20 cellular contexts compared by ENCODE assay signal in genomic region chrX:72006461-72006860, GRCh38.
"Had no signal": no experiment of that assay in that cellular context is flagged by ENCODE, and none has a peak within 500 bp of the region (broad histone marks: within the 10 kb centered on the region; RNA-seq: fewer than 3 reads in every experiment).

No MANE protein-coding gene starts in this region.

- H3K27ac Mint-ChIP-seq: immature natural killer cell, mesothelial cell of epicardium, naive B cell had no signal

- H3K9me3 ChIP-seq: esophagus muscularis mucosa, gastroesophageal sphincter, heart left ventricle, left lung, lower lobe of right lung, mucosa of descending colon had no signal

- H3K27ac ChIP-seq: dorsolateral prefrontal cortex, esophagus muscularis mucosa, foreskin keratinocyte, gastroesophageal sphincter, heart left ventricle, hepatocyte, left lung, lower lobe of right lung had no signal

- H3K27me3 ChIP-seq: esophagus muscularis mucosa, foreskin keratinocyte, gastroesophageal sphincter, hepatocyte, left lung had no signal

- H3K36me3 ChIP-seq: esophagus muscularis mucosa, gastroesophageal sphincter, heart left ventricle, left lung, lower lobe of right lung had no signal

- H3K36me3 Mint-ChIP-seq: immature natural killer cell, naive B cell had no signal

- H3K4me2 ChIP-seq: hepatocyte had no signal

- H3K4me1 ChIP-seq: foreskin keratinocyte, lower lobe of right lung had no signal

- H3K4me1 Mint-ChIP-seq: immature natural killer cell, naive B cell had no signal

- H3K9me3 Mint-ChIP-seq: immature natural killer cell, naive B cell had no signal

- H3K4me3 ChIP-seq: dorsolateral prefrontal cortex, esophagus muscularis mucosa, gastroesophageal sphincter, heart left ventricle, hepatocyte, left lung, lower lobe of right lung, mucosa of descending colon had no signal

- H3K79me2 ChIP-seq: hepatocyte had no signal

- H3K4me3 Mint-ChIP-seq: immature natural killer cell, mesothelial cell of epicardium had no signal

- H2AFZ ChIP-seq: hepatocyte had no signal

- DNase-seq: cortex of kidney; dermis blood vessel endothelial cell; dorsolateral prefrontal cortex; effector CD4-positive, alpha-beta T cell; effector memory CD4-positive, alpha-beta T cell; foreskin keratinocyte; heart left ventricle; hypothalamus; immature natural killer cell; left cardiac atrium; left lung; left ventricle myocardium superior; lower lobe of right lung; mesenchymal stem cell; mucosa of descending colon; naive B cell had no signal
